ENCODE assay signal across 8 cellular contexts in genomic region chr6:70686548-70687133, GRCh38. TPM values are rescaled to one million over a fixed set of nuclear protein-coding genes. Genes with fewer than 3 reads are reported as not detected.
DNase-seq lines count a peak whose midpoint lies in the region; ATAC-seq and TF ChIP-seq lines count a peak whose summit lies in the region.

No MANE protein-coding gene starts in this region.

- TF ChIP-seq RAD21 in SK-N-SH (IDR thresholded peaks at IDR 0.05; ENCODE audit: low read length) = peak; percentile 73

- H3K36me3 ChIP-seq in SK-N-SH (replicated peaks in 1 of 2; ENCODE audit: control insufficient read depth in 1 of 2, insufficient read depth in 2 of 2, low read length in 1 of 2) (peaks cover 0 to 3% of the 10 kb centered on the region in 2 experiments), psoas muscle (ENCODE audit: insufficient read depth in 1 of 2, low read depth in 1 of 2) (no peaks in the 10 kb centered on the region)

- DNase-seq in NCI-H1417 (lab: John Stamatoyannopoulos, UW) (peak in 2 of 3 experiments; percentile 43 to 63), NCI-H1417 treated with DMSO at 0.1 percent for 48 hours (lab: John Stamatoyannopoulos, UW) (no peak), KBM-7 (peak; percentile 48), SK-N-SH (peak; percentile 24), fibroblast of mammary gland (ENCODE audit: low read depth) (peak; percentile 58), psoas muscle (no peak), cerebellar nuclear complex (lab: John Stamatoyannopoulos, UW) (no peak)

- H2AFZ ChIP-seq in SK-N-SH (ENCODE audit: low read depth) = no peak overlapping the region

- POLR2A ChIA-PET in SK-N-SH (lab: Yijun Ruan, JAX) = no interaction called here

- H3F3A ChIP-seq in SK-N-SH (replicated peaks; ENCODE audit: insufficient read depth) = peaks cover 11% of the 10 kb centered on the region

- H3K4me3 ChIP-seq in SK-N-SH (ENCODE audit: low read depth in 2 of 2, low read length in 1 of 2) (no peak overlapping the region; a peak in 1 of 4 replicates), fibroblast of mammary gland (ENCODE audit: control insufficient read depth, low read depth, low read length) (no peak overlapping the region), psoas muscle (no peak overlapping the region)

- H3K4me2 ChIP-seq in SK-N-SH = no peak overlapping the region

- H3K9me3 ChIP-seq in SK-N-SH = no peaks in the 10 kb centered on the region
- H3K9me3 ChIP-seq in psoas muscle = no peaks in the 10 kb centered on the region

- ATAC-seq in psoas muscle (peak in 3 of 4 donors; percentile 53 to 62 (median 57)), HG03135 (IDR thresholded peaks at IDR 0.05; ENCODE audit: unreplicated experiment) (no peak)

- H3K27ac ChIP-seq in SK-N-SH (ENCODE audit: low read depth in 2 of 2, low read length in 1 of 2) (no peak overlapping the region), psoas muscle (no peak overlapping the region)

- peaks cover 13% of the 10 kb centered on the region for H4K20me1 ChIP-seq in SK-N-SH (ENCODE audit: insufficient read depth)

- H3K9me2 ChIP-seq in SK-N-SH = no peaks in the 10 kb centered on the region

- H3K4me1 ChIP-seq in SK-N-SH (ENCODE audit: control insufficient read depth in 1 of 2, insufficient read depth in 2 of 2, low read depth in 1 of 2, low read length in 1 of 2) (no peaks in the 10 kb centered on the region), psoas muscle (peaks cover 35% of the 10 kb centered on the region)

- WGBS in SK-N-SH (ENCODE audit: low lambda C conversion rate) = 1% methylated on average over 3 of the region's 3 CpGs
- 16 to 22% (median 22%) methylated on average over 3 of the region's 3 CpGs for WGBS in psoas muscle, 3 donors

- H3K9ac ChIP-seq in SK-N-SH = no peak overlapping the region

- TF ChIP-seq CTCF in SK-N-SH (IDR thresholded peaks at IDR 0.05) (peak; percentile 88), fibroblast of mammary gland (conservative IDR thresholded peaks at IDR 0.05; ENCODE audit: control insufficient read depth, insufficient read depth, low read depth, low read length) (peak; percentile 52), psoas muscle (IDR thresholded peaks at IDR 0.05) (peak; percentile 80)

- intact Hi-C loops in psoas muscle (cut with DNase I) = loop anchor here (5.0 kb wide), 3 partner anchors 119 to 274 kb away; partner anchors contain the start of genes FAM135A (in 1 of the 2) and SDHAF4 (in 1 of the 2)

- TF ChIP-seq EP300 in SK-N-SH (IDR thresholded peaks at IDR 0.05; ENCODE audit: borderline replicate concordance in 1 of 2, low read depth in 1 of 2, low read length in 1 of 2) = no peak

- peaks cover 52% of the 10 kb centered on the region for H3K79me2 ChIP-seq in SK-N-SH (ENCODE audit: insufficient read depth)

- CTCF ChIA-PET in SK-N-SH (lab: Yijun Ruan, JAX) = interaction anchor here (0.6 to 3.1 kb wide), 49 partner anchors 9 to 466 kb away, joined by 3 to 27 read pairs (median 4); partner anchors contain the start of genes FAM135A, SDHAF4 and SMAP1

- in situ Hi-C loops in KBM-7 (cut with MboI; ENCODE audit: low pct_unique_long_range_greater_than_20kb, low sequenced_read_pairs) = no loop called here

- H3K27me3 ChIP-seq in SK-N-SH (ENCODE audit: insufficient read depth) (no peaks in the 10 kb centered on the region), psoas muscle (ENCODE audit: insufficient read depth in 3 of 3, low read length in 2 of 3) (no peaks in the 10 kb centered on the region)

TF ChIP-seq in SK-N-SH, 30 proteins besides CTCF, POLR2A, EP300 and RAD21:
- TF ChIP-seq SMC3 (IDR thresholded peaks at IDR 0.05; ENCODE audit: low read depth, low read length) = peak; percentile 61
- TF ChIP-seq CHD2 (IDR thresholded peaks at IDR 0.05; ENCODE audit: low read length, partially characterized antibody) = no peak
- TF ChIP-seq EZH2phosphoT487 (IDR thresholded peaks at IDR 0.05; ENCODE audit: borderline replicate concordance, low read depth) = no peak
- TF ChIP-seq ZBTB33 (IDR thresholded peaks at IDR 0.05; ENCODE audit: borderline replicate concordance, low read depth) = no peak
- TF ChIP-seq GABPA (IDR thresholded peaks at IDR 0.05; ENCODE audit: low read depth) = no peak
- TF ChIP-seq IRF3 (IDR thresholded peaks at IDR 0.05; ENCODE audit: low read depth, low read length) = no peak
- TF ChIP-seq, protein P1, sequence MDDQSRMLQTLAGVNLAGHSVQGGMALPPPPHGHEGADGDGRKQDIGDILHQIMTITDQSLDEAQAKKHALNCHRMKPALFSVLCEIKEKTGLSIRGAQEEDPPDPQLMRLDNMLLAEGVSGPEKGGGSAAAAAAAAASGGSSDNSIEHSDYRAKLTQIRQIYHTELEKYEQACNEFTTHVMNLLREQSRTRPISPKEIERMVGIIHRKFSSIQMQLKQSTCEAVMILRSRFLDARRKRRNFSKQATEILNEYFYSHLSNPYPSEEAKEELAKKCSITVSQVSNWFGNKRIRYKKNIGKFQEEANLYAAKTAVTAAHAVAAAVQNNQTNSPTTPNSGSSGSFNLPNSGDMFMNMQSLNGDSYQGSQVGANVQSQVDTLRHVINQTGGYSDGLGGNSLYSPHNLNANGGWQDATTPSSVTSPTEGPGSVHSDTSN (IDR thresholded peaks at IDR 0.05) = no peak
- no peak for TF ChIP-seq MXI1 (IDR thresholded peaks at IDR 0.05; ENCODE audit: low read depth, low read length)

RNA-seq across cellular contexts. Expression of gene SMAP1, which starts 19.0 kb away (rescaled TPM):
- 11.9 and 12.6 TPM in 2 replicates for polyA plus RNA-seq in SK-N-SH (2012; rRNA removed)
- 14.3 and 15.3 TPM in 2 replicates for polyA plus RNA-seq in SK-N-SH (2012; cell fraction: cytosol; rRNA removed)
- polyA plus RNA-seq in SK-N-SH (2012; cell fraction: nucleus; rRNA removed) = 12.9 and 14.2 TPM in 2 replicates
- total RNA-seq in psoas muscle = 10 to 100 TPM; 24.0 to 40.2 (median 29.8) TPM
- polyA plus RNA-seq in psoas muscle = 10 to 100 TPM; 19.0 to 22.0 (median 20.8) TPM

Comparison
In these comparisons a context has a peak if more than half of its experiments do, and no peak if none do; other contexts are left out.
1. DNase-seq: peak in NCI-H1417 (2 of 3), KBM-7 (single experiment), SK-N-SH (single experiment) and fibroblast of mammary gland (single experiment); none in NCI-H1417 treated with DMSO at 0.1 percent for 48 hours (single experiment), psoas muscle (0 of 2) and cerebellar nuclear complex (0 of 2).
2. Peak in every context shown above with its lines, with median percentiles within 50 percentile points of each other: CTCF ChIP-seq.